15 cellular contexts compared by ENCODE assay signal in genomic region chr10:101563497-101564040, GRCh38.
"Had no signal": no experiment of that assay in that cellular context is flagged by ENCODE, and none has a peak within 500 bp of the region (broad histone marks: within the 10 kb centered on the region; RNA-seq: fewer than 3 reads in every experiment).

No MANE protein-coding gene starts in this region.

- H3K9me3 Mint-ChIP-seq: activated CD4-positive, alpha-beta T cell treated with anti-CD3 and anti-CD28 coated beads, Interleukin-2, amount 10 ng/mL, durations not matched to agents 24 days and 14 days; naive thymus-derived CD8-positive, alpha-beta T cell had no signal

- H3K27ac Mint-ChIP-seq: activated CD4-positive, alpha-beta T cell treated with anti-CD3 and anti-CD28 coated beads, Interleukin-2, amount 10 ng/mL, durations not matched to agents 24 days and 14 days; activated CD8-positive, alpha-beta T cell treated with anti-CD3 and anti-CD28 coated beads, Interleukin-2, amount 10 ng/mL, durations not matched to agents 7 days and 5 days had no signal

- H3K36me3 Mint-ChIP-seq: naive thymus-derived CD8-positive, alpha-beta T cell had no signal

- DNase-seq: activated CD4-positive, alpha-beta T cell treated with anti-CD3 and anti-CD28 coated beads, Interleukin-2, amount 10 ng/mL, durations not matched to agents 24 days and 14 days; activated CD4-positive, CD25-positive, alpha-beta regulatory T cell; activated CD8-positive, alpha-beta T cell treated with anti-CD3 and anti-CD28 coated beads, Interleukin-2, amount 10 ng/mL, durations not matched to agents 7 days and 5 days; activated naive CD4-positive, alpha-beta T cell treated with anti-CD3 and anti-CD28 coated beads, Interleukin-2, amount 50 U/mL, for 16 hours; activated T-cell treated with anti-CD3 and anti-CD28 coated beads for 4 hours; hippocampal formation; left lung; mammary epithelial cell; occipital lobe; stimulated activated CD4-positive, alpha-beta T cell treated with anti-CD3 and anti-CD28 coated beads, Interleukin-1b, Interleukin-23, amount 100 ng/mL, for 48 hours had no signal

- ATAC-seq: activated CD8-positive, alpha-beta T cell treated with anti-CD3 and anti-CD28 coated beads, Interleukin-2, amount 10 ng/mL, durations not matched to agents 7 days and 5 days; left lung; naive thymus-derived CD8-positive, alpha-beta T cell; psoas muscle had no signal

- H3K4me3 ChIP-seq: esophagus muscularis mucosa, left lung, psoas muscle, tibial artery, vagina had no signal

- H3K4me3 Mint-ChIP-seq: activated CD4-positive, alpha-beta T cell treated with anti-CD3 and anti-CD28 coated beads, Interleukin-2, amount 10 ng/mL, durations not matched to agents 24 days and 14 days; activated CD8-positive, alpha-beta T cell treated with anti-CD3 and anti-CD28 coated beads, Interleukin-2, amount 10 ng/mL, durations not matched to agents 7 days and 5 days had no signal
